In genomic region chr20:34365765-34366213, GRCh38 we compare ENCODE assay signal across 9 cellular contexts. TPM values are rescaled to one million over a fixed set of nuclear protein-coding genes. Genes with fewer than 3 reads are reported as not detected.
DNase-seq lines count a peak whose midpoint lies in the region; ATAC-seq lines count a peak whose summit lies in the region.
"Had no signal": no experiment of that assay in that cellular context is flagged by ENCODE, and none has a peak within 500 bp of the region (broad histone marks: within the 10 kb centered on the region; RNA-seq: fewer than 3 reads in every experiment).

No MANE protein-coding gene starts in this region.

- H3K4me1 Mint-ChIP-seq in activated naive CD4-positive, alpha-beta T cell treated with anti-CD3 and anti-CD28 coated beads, Interleukin-2, amount 50 U/mL, for 24 hours: peaks cover 63% of the 10 kb centered on the region
- peaks cover 65% of the 10 kb centered on the region for H3K4me1 Mint-ChIP-seq in activated naive CD8-positive, alpha-beta T cell treated with anti-CD3 and anti-CD28 coated beads, Interleukin-2, amount 50 U/mL, for 24 hours
- H3K4me1 Mint-ChIP-seq in stimulated activated naive CD8-positive, alpha-beta T cell treated with anti-CD3 and anti-CD28 coated beads, Interleukin-15, amount 100 ng/mL, for 72 hours: peaks cover 63% of the 10 kb centered on the region

- H3K36me3 Mint-ChIP-seq in activated naive CD4-positive, alpha-beta T cell treated with anti-CD3 and anti-CD28 coated beads, Interleukin-2, amount 50 U/mL, for 24 hours: peaks cover 11% of the 10 kb centered on the region
- peaks cover 41% of the 10 kb centered on the region for H3K36me3 Mint-ChIP-seq in activated naive CD8-positive, alpha-beta T cell treated with anti-CD3 and anti-CD28 coated beads, Interleukin-2, amount 50 U/mL, for 24 hours (ENCODE audit: low read depth)

- no peaks in the 10 kb centered on the region for H3K9me3 Mint-ChIP-seq in activated naive CD4-positive, alpha-beta T cell treated with anti-CD3 and anti-CD28 coated beads, Interleukin-2, amount 50 U/mL, for 24 hours
- H3K9me3 Mint-ChIP-seq in activated naive CD8-positive, alpha-beta T cell treated with anti-CD3 and anti-CD28 coated beads, Interleukin-2, amount 50 U/mL, for 24 hours: no peaks in the 10 kb centered on the region
- peaks cover 0 to 4% of the 10 kb centered on the region in 2 donors for H3K9me3 Mint-ChIP-seq in stimulated activated naive CD8-positive, alpha-beta T cell treated with anti-CD3 and anti-CD28 coated beads, Interleukin-15, amount 100 ng/mL, for 72 hours

- H3K27ac Mint-ChIP-seq in activated naive CD4-positive, alpha-beta T cell treated with anti-CD3 and anti-CD28 coated beads, Interleukin-2, amount 50 U/mL, for 24 hours: peak overlapping the region; percentile 6
- H3K27ac Mint-ChIP-seq in activated naive CD8-positive, alpha-beta T cell treated with anti-CD3 and anti-CD28 coated beads, Interleukin-2, amount 50 U/mL, for 24 hours: peak overlapping the region; percentile 61
- H3K27ac Mint-ChIP-seq in stimulated activated naive CD8-positive, alpha-beta T cell treated with anti-CD3 and anti-CD28 coated beads, Interleukin-15, amount 100 ng/mL, for 72 hours: peak overlapping the region in 1 of 2 donors; percentile 47

- H3K4me3 Mint-ChIP-seq in activated naive CD4-positive, alpha-beta T cell treated with anti-CD3 and anti-CD28 coated beads, Interleukin-2, amount 50 U/mL, for 24 hours: peak overlapping the region; percentile 38
- peak overlapping the region; percentile 45 for H3K4me3 Mint-ChIP-seq in activated naive CD8-positive, alpha-beta T cell treated with anti-CD3 and anti-CD28 coated beads, Interleukin-2, amount 50 U/mL, for 24 hours
- peak overlapping the region; percentile 56 to 78 for H3K4me3 Mint-ChIP-seq in stimulated activated naive CD8-positive, alpha-beta T cell treated with anti-CD3 and anti-CD28 coated beads, Interleukin-15, amount 100 ng/mL, for 72 hours

- no peak for DNase-seq in activated naive CD4-positive, alpha-beta T cell (lab: John Stamatoyannopoulos, UW)
- DNase-seq in KG1 (lab: John Stamatoyannopoulos, UW): peak; percentile 6
- peak; percentile 35 for DNase-seq in activated naive CD8-positive, alpha-beta T cell treated with anti-CD3 and anti-CD28 coated beads, Interleukin-2, amount 50 U/mL, for 24 hours
- DNase-seq in stimulated activated naive CD8-positive, alpha-beta T cell treated with anti-CD3 and anti-CD28 coated beads, Interleukin-15, amount 100 ng/mL, for 72 hours: peak; percentile 50 to 63
- DNase-seq in dermis blood vessel endothelial cell: no peak
- no peak for DNase-seq in HCEC 1CT
- no peak for DNase-seq in effector CD4-positive, alpha-beta T cell
- DNase-seq: central memory CD4-positive, alpha-beta T cell had no signal

- peak; percentile 70 for ATAC-seq in activated naive CD8-positive, alpha-beta T cell treated with anti-CD3 and anti-CD28 coated beads, Interleukin-2, amount 50 U/mL, for 24 hours
- peak; percentile 73 for ATAC-seq in stimulated activated naive CD8-positive, alpha-beta T cell treated with anti-CD3 and anti-CD28 coated beads, Interleukin-15, amount 100 ng/mL, for 72 hours

- no peaks in the 10 kb centered on the region for H3K27me3 Mint-ChIP-seq in activated naive CD4-positive, alpha-beta T cell treated with anti-CD3 and anti-CD28 coated beads, Interleukin-2, amount 50 U/mL, for 24 hours
- no peaks in the 10 kb centered on the region for H3K27me3 Mint-ChIP-seq in activated naive CD8-positive, alpha-beta T cell treated with anti-CD3 and anti-CD28 coated beads, Interleukin-2, amount 50 U/mL, for 24 hours
- H3K27me3 Mint-ChIP-seq in stimulated activated naive CD8-positive, alpha-beta T cell treated with anti-CD3 and anti-CD28 coated beads, Interleukin-15, amount 100 ng/mL, for 72 hours: no peaks in the 10 kb centered on the region

RNA-seq across cellular contexts. Expression of gene ITCH, which starts 2.7 kb away (rescaled TPM):
- total RNA-seq in dermis blood vessel endothelial cell: 70.3 and 81.1 TPM in 2 replicates

Comparison
In these comparisons a context has a peak if more than half of its experiments do, and no peak if none do; other contexts are left out.
1. DNase-seq: peak in KG1 (single experiment), activated naive CD8-positive, alpha-beta T cell treated with anti-CD3 and anti-CD28 coated beads, Interleukin-2, amount 50 U/mL, for 24 hours (single experiment) and stimulated activated naive CD8-positive, alpha-beta T cell treated with anti-CD3 and anti-CD28 coated beads, Interleukin-15, amount 100 ng/mL, for 72 hours (2 of 2); none in activated naive CD4-positive, alpha-beta T cell (0 of 4), dermis blood vessel endothelial cell (single experiment), HCEC 1CT (single experiment) and effector CD4-positive, alpha-beta T cell (single experiment).
2. Peak in every context shown above with its lines, with median percentiles within 50 percentile points of each other: H3K4me3 Mint-ChIP-seq.